In the genomic region with DNA sequence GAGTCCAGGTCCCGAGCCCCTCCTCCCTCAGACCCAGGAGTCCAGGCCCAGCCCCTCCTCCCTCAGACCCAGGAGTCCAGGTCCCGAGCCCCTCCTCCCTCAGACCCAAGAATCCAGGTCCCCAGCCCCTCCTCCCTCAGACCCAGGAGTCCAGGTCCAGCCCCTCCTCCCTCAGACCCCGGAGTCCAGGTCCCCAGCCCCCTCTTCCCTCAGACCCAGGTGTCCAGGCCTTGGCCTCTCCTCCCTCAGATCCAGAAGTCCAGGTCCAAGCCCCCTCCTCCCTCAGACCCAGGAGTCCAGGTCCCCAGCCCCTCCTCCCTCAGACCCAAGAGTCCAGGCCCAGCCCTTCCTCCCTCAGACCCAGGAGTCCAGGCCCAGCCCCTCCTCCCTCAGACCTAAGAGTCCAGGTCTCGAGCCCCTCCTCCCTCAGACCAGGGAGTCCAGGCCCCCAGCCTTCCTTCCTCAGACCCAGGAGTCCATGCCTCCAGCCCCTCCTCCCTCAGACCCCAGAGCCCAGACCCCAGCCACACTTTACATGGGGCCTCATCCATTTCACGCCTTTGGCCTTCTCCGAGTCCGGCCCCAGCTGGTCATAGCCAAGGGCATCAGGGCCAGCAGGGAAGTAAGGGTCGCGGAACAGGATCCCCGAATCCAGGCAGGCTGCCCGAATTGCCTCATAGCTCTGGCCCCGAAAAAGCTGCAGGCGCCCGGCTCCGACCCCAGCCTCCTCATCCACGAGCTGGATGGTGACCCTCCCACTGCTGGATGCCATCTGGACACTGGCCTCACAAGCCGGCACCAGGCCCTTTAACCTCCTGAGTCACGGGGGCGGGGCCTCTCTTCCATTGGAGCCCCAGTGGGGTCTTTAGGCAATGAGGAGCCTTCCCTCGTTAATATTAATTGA, we compare ENCODE assay signal across 1 cellular context.
TF ChIP-seq lines count a peak whose summit lies in the region.

No MANE protein-coding gene starts in this region.

TF ChIP-seq in K562, 482 proteins besides CTCF, POLR2A, EP300 and RAD21:
- no peak for TF ChIP-seq FOXK1 (CRISPR knock-in tag; IDR thresholded peaks at IDR 0.05; ENCODE audit: borderline replicate concordance)
- TF ChIP-seq POLR2G (IDR thresholded peaks at IDR 0.05; ENCODE audit: low read depth, low read length), result peak; percentile 65
- no peak for TF ChIP-seq MNT (conservative IDR thresholded peaks at IDR 0.05)
- peak; percentile 57; the same call in 1 of the 2 replicates for TF ChIP-seq ZBTB33 (CRISPR knock-in tag; IDR thresholded peaks at IDR 0.05)
- peak; percentile 14; the same call in 1 of the 2 replicates for TF ChIP-seq CBFA2T3 (IDR thresholded peaks at IDR 0.05)
- TF ChIP-seq ZBTB26 (CRISPR knock-in tag; IDR thresholded peaks at IDR 0.05), result no peak
- 0 out of 2 replicates have a peak, but pooled peaks have one; percentile 16 for TF ChIP-seq CBFA2T2 (conservative IDR thresholded peaks at IDR 0.05)
- peak; percentile 11; the same call in 1 of the 2 replicates for TF ChIP-seq ZBTB7A (IDR thresholded peaks at IDR 0.05; ENCODE audit: borderline replicate concordance, control insufficient read depth, low read depth, low read length)
